32 cellular contexts compared by ENCODE assay signal in the genomic region with DNA sequence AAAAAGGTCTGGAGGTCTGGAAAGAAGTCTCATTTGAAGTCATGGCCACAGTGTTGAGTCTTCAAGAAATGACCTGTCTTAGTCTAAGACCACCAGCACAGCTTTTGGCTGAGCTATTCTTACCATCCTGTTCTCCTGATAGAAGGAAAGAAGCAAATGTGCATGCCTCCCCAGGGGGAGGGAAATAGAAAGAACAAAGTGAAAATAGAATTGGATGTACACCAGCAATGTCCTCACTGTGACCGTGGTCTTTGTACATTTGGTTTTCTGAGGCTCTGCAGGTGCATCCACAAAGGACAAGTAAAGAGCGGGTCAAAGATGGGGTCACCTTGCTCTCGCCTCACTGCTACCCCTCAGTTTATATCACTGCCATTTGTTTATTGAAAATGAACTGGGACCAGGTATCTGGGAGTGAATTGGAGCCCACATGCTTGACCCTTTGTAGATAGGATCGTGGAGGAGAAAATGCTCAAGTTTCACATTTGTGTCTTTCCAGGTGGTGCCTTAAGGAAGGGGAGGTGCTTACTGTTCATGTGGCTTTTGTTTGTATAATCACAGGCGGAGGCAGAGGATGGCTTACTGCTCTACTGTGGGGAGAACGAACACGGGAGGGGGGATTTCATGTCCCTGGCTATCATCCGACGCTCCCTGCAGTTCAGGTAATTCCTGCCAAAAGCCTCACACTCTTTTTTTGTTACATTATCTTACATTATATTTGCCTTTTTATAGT.
"Had no signal": no experiment of that assay in that cellular context is flagged by ENCODE, and none has a peak within 500 bp of the region (broad histone marks: within the 10 kb centered on the region; RNA-seq: fewer than 3 reads in every experiment).

No MANE protein-coding gene starts in this region.

- DNase-seq: activated CD4-positive, alpha-beta T cell treated with anti-CD3 and anti-CD28 coated beads for 48 hours; activated CD4-positive, alpha-beta T cell treated with anti-CD3 and anti-CD28 coated beads, Interleukin-2, amount 50 U/mL, for 1 hour; activated CD4-positive, alpha-beta T cell treated with anti-CD3 and anti-CD28 coated beads, Interleukin-2, amount 50 U/mL, for 48 hours; activated CD8-positive, alpha-beta memory T cell treated with anti-CD3 and anti-CD28 coated beads, Interleukin-2, amount 10 ng/mL, durations not matched to agents 7 days and 5 days; activated CD8-positive, alpha-beta memory T cell treated with anti-CD3 and anti-CD28 coated beads, Interleukin-2, amount 50 U/mL, for 4 hours; activated CD8-positive, alpha-beta T cell treated with anti-CD3 and anti-CD28 coated beads, Interleukin-2, amount 10 ng/mL, durations not matched to agents 7 days and 5 days; activated gamma-delta T cell; activated naive CD4-positive, alpha-beta T cell; activated naive CD4-positive, alpha-beta T cell treated with anti-CD3 and anti-CD28 coated beads, Interleukin-2, amount 10 ng/mL, durations not matched to agents 7 days and 5 days; activated naive CD8-positive, alpha-beta T cell treated with anti-CD3 and anti-CD28 coated beads, Interleukin-2, amount 10 ng/mL, durations not matched to agents 7 days and 5 days; activated T-cell treated with anti-CD3 and anti-CD28 coated beads, Interleukin-2, amount 50 U/mL, for 1 hour; activated T-cell treated with anti-CD3 and anti-CD28 coated beads, Interleukin-2, amount 50 U/mL, for 72 hours; central memory CD4-positive, alpha-beta T cell; cortex of kidney; dermis blood vessel endothelial cell; effector CD4-positive, alpha-beta T cell; effector memory CD8-positive, alpha-beta T cell; erythroblast; foreskin keratinocyte; gastrocnemius medialis; glutamatergic neuron; heart left ventricle; T-helper 2 cell had no signal

- H3K27ac Mint-ChIP-seq: activated CD8-positive, alpha-beta memory T cell treated with anti-CD3 and anti-CD28 coated beads, Interleukin-2, amount 10 ng/mL, durations not matched to agents 7 days and 5 days; activated CD8-positive, alpha-beta T cell treated with anti-CD3 and anti-CD28 coated beads, Interleukin-2, amount 10 ng/mL, durations not matched to agents 7 days and 5 days; activated naive CD4-positive, alpha-beta T cell treated with anti-CD3 and anti-CD28 coated beads, Interleukin-2, amount 10 ng/mL, durations not matched to agents 7 days and 5 days; activated naive CD4-positive, alpha-beta T cell treated with anti-CD3 and anti-CD28 coated beads, Interleukin-2, amount 50 U/mL, for 72 hours; activated naive CD8-positive, alpha-beta T cell treated with anti-CD3 and anti-CD28 coated beads, Interleukin-2, amount 10 ng/mL, durations not matched to agents 7 days and 5 days; activated T-cell treated with anti-CD3 and anti-CD28 coated beads, Interleukin-2, amount 50 U/mL, for 72 hours; brain; effector memory CD8-positive, alpha-beta T cell; WTC11 had no signal

- H3K27ac ChIP-seq: ascending aorta, breast epithelium, cardiac muscle cell, esophagus muscularis mucosa, foreskin keratinocyte, gastrocnemius medialis, heart left ventricle had no signal

- H3K4me1 Mint-ChIP-seq: activated CD8-positive, alpha-beta memory T cell treated with anti-CD3 and anti-CD28 coated beads, Interleukin-2, amount 10 ng/mL, durations not matched to agents 7 days and 5 days; activated naive CD4-positive, alpha-beta T cell treated with anti-CD3 and anti-CD28 coated beads, Interleukin-2, amount 10 ng/mL, durations not matched to agents 7 days and 5 days; activated naive CD8-positive, alpha-beta T cell treated with anti-CD3 and anti-CD28 coated beads, Interleukin-2, amount 10 ng/mL, durations not matched to agents 7 days and 5 days; brain had no signal

- H3K36me3 Mint-ChIP-seq: activated CD8-positive, alpha-beta memory T cell treated with anti-CD3 and anti-CD28 coated beads, Interleukin-2, amount 10 ng/mL, durations not matched to agents 7 days and 5 days; activated naive CD4-positive, alpha-beta T cell treated with anti-CD3 and anti-CD28 coated beads, Interleukin-2, amount 10 ng/mL, durations not matched to agents 7 days and 5 days; activated naive CD4-positive, alpha-beta T cell treated with anti-CD3 and anti-CD28 coated beads, Interleukin-2, amount 50 U/mL, for 72 hours; activated naive CD8-positive, alpha-beta T cell treated with anti-CD3 and anti-CD28 coated beads, Interleukin-2, amount 10 ng/mL, durations not matched to agents 7 days and 5 days; brain; WTC11 had no signal

- H3K4me3 Mint-ChIP-seq: activated CD8-positive, alpha-beta memory T cell treated with anti-CD3 and anti-CD28 coated beads, Interleukin-2, amount 10 ng/mL, durations not matched to agents 7 days and 5 days; activated CD8-positive, alpha-beta T cell treated with anti-CD3 and anti-CD28 coated beads, Interleukin-2, amount 10 ng/mL, durations not matched to agents 7 days and 5 days; activated naive CD4-positive, alpha-beta T cell treated with anti-CD3 and anti-CD28 coated beads, Interleukin-2, amount 10 ng/mL, durations not matched to agents 7 days and 5 days; activated naive CD8-positive, alpha-beta T cell treated with anti-CD3 and anti-CD28 coated beads, Interleukin-2, amount 10 ng/mL, durations not matched to agents 7 days and 5 days; activated T-cell treated with anti-CD3 and anti-CD28 coated beads, Interleukin-2, amount 50 U/mL, for 72 hours; brain; effector memory CD8-positive, alpha-beta T cell; WTC11 had no signal

- H3K4me1 ChIP-seq: breast epithelium, foreskin keratinocyte, gastrocnemius medialis, heart left ventricle had no signal

- H3K9me3 Mint-ChIP-seq: activated naive CD4-positive, alpha-beta T cell treated with anti-CD3 and anti-CD28 coated beads, Interleukin-2, amount 10 ng/mL, durations not matched to agents 7 days and 5 days; activated naive CD4-positive, alpha-beta T cell treated with anti-CD3 and anti-CD28 coated beads, Interleukin-2, amount 50 U/mL, for 72 hours; activated naive CD8-positive, alpha-beta T cell treated with anti-CD3 and anti-CD28 coated beads, Interleukin-2, amount 10 ng/mL, durations not matched to agents 7 days and 5 days; activated T-cell treated with anti-CD3 and anti-CD28 coated beads, Interleukin-2, amount 50 U/mL, for 72 hours; brain; effector memory CD8-positive, alpha-beta T cell; WTC11 had no signal

- H3K27me3 ChIP-seq: ascending aorta, breast epithelium, cardiac muscle cell, esophagus muscularis mucosa, gastrocnemius medialis had no signal

- H3K4me3 ChIP-seq: ascending aorta, breast epithelium, cardiac muscle cell, esophagus muscularis mucosa, gastrocnemius medialis, heart left ventricle had no signal

- H3K36me3 ChIP-seq: ascending aorta, breast epithelium, cardiac muscle cell, esophagus muscularis mucosa, gastrocnemius medialis, heart left ventricle had no signal

- ATAC-seq: activated CD4-positive, CD25-positive, alpha-beta regulatory T cell treated with anti-CD3 and anti-CD28 coated beads, Interleukin-2, amount 50 U/mL, for 24 hours; activated CD8-positive, alpha-beta memory T cell treated with anti-CD3 and anti-CD28 coated beads, Interleukin-2, amount 10 ng/mL, durations not matched to agents 7 days and 5 days; activated CD8-positive, alpha-beta T cell treated with anti-CD3 and anti-CD28 coated beads, Interleukin-2, amount 10 ng/mL, durations not matched to agents 7 days and 5 days; activated naive CD4-positive, alpha-beta T cell treated with anti-CD3 and anti-CD28 coated beads, Interleukin-2, amount 50 U/mL, for 72 hours; activated T-cell treated with anti-CD3 and anti-CD28 coated beads, Interleukin-2, amount 50 U/mL, for 72 hours; effector memory CD8-positive, alpha-beta T cell; foreskin keratinocyte; gastrocnemius medialis; heart left ventricle; WTC11 had no signal

- FAIRE-seq: colon had no signal

- H3K9me3 ChIP-seq: ascending aorta, breast epithelium, esophagus muscularis mucosa, gastrocnemius medialis, heart left ventricle had no signal
